ENCODE assay signal across 29 cellular contexts in the genomic region with DNA sequence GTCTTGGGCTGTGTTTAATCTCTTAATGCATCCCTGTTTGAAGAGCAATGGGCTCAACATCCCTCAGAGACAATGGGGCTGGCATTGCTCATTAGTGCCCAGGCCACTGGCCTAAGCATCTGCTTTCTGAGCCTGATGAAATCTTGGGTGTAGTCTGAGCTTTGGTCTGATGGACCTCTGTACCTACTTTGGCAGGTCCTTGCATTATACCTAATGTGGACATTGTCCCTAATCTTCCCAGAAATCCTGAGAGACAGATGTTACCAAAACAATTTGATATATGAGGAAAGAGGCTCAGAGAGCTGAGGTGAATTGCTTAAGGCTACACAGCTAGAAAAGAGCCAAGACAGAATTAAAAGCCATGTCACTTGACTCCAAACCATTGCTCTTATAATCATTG.
"Had no signal": no experiment of that assay in that cellular context is flagged by ENCODE, and none has a peak within 500 bp of the region (broad histone marks: within the 10 kb centered on the region; RNA-seq: fewer than 3 reads in every experiment).

No MANE protein-coding gene starts in this region.

- H3K4me3 ChIP-seq: body of pancreas, colonic mucosa, esophagus squamous epithelium, gastroesophageal sphincter had no signal

- FAIRE-seq: endometrium, endothelial cell of umbilical vein had no signal

- H3K27me3 ChIP-seq: body of pancreas, colonic mucosa had no signal

- H3K36me3 ChIP-seq: colonic mucosa, esophagus squamous epithelium, WERI-Rb-1 had no signal

- ATAC-seq: activated CD4-positive, CD25-positive, alpha-beta regulatory T cell treated with anti-CD3 and anti-CD28 coated beads, Interleukin-2, amount 50 U/mL, for 24 hours; activated CD8-positive, alpha-beta T cell treated with anti-CD3 and anti-CD28 coated beads for 36 hours; activated T-cell treated with anti-CD3 and anti-CD28 coated beads, Interleukin-2, amount 50 U/mL, for 4 hours; activated T-helper 17 cell treated with anti-CD3 and anti-CD28 coated beads, Interleukin-2, amount 50 U/mL, for 72 hours; body of pancreas; gastroesophageal sphincter; T-helper 17 cell had no signal

- DNase-seq: activated B cell treated with CpG ODN at 0.5 μM for 24 hours; activated CD4-positive, alpha-beta T cell treated with anti-CD3 and anti-CD28 coated beads for 48 hours; activated CD4-positive, alpha-beta T cell treated with anti-CD3 and anti-CD28 coated beads, Interleukin-2, amount 50 U/mL, for 1 hour; activated CD4-positive, alpha-beta T cell treated with anti-CD3 and anti-CD28 coated beads, Interleukin-2, amount 50 U/mL, for 48 hours; activated CD8-positive, alpha-beta memory T cell treated with anti-CD3 and anti-CD28 coated beads for 24 hours; activated CD8-positive, alpha-beta T cell treated with anti-CD3 and anti-CD28 coated beads for 36 hours; activated effector memory CD4-positive, alpha-beta T cell treated with Interleukin-2 at 50 U/mL for 16 hours; activated gamma-delta T cell treated with Interleukin-2 at 50 U/mL for 16 hours; activated naive CD4-positive, alpha-beta T cell treated with anti-CD3 and anti-CD28 coated beads, Interleukin-2, amount 50 U/mL, for 16 hours; activated naive CD4-positive, alpha-beta T cell treated with Interleukin-2 at 50 U/mL for 16 hours; activated T-cell treated with anti-CD3 and anti-CD28 coated beads, Interleukin-2, amount 50 U/mL, for 4 hours; amniotic stem cell; aorta; body of pancreas; caudate nucleus; colonic mucosa; effector CD8-positive, alpha-beta T cell; esophagus squamous epithelium; foreskin melanocyte; T-helper 1 cell; T-helper 17 cell; T1000; WERI-Rb-1 had no signal

- H3K27ac ChIP-seq: body of pancreas, colonic mucosa, epithelial cell of prostate, esophagus squamous epithelium, gastroesophageal sphincter, WERI-Rb-1 had no signal

- H3K9me3 ChIP-seq: body of pancreas, colonic mucosa, esophagus squamous epithelium had no signal

- H3K4me1 ChIP-seq: colonic mucosa, esophagus squamous epithelium, gastroesophageal sphincter had no signal
